11 cellular contexts compared by ENCODE assay signal in genomic region chr1:172545349-172546004, GRCh38. TPM values are rescaled to one million over a fixed set of nuclear protein-coding genes. Genes with fewer than 3 reads are reported as not detected.
DNase-seq lines count a peak whose midpoint lies in the region; ATAC-seq, FAIRE-seq and TF ChIP-seq lines count a peak whose summit lies in the region.
"Had no signal": no experiment of that assay in that cellular context is flagged by ENCODE, and none has a peak within 500 bp of the region (broad histone marks: within the 10 kb centered on the region; RNA-seq: fewer than 3 reads in every experiment).

No MANE protein-coding gene starts in this region.

- peaks cover 38% of the 10 kb centered on the region for H3K4me1 ChIP-seq in DOHH2 (ENCODE audit: control insufficient read depth, low read length)

- H3K36me3 ChIP-seq in DOHH2 (ENCODE audit: control insufficient read depth, low read length), result no peaks in the 10 kb centered on the region
- H3K36me3 ChIP-seq: left ventricle myocardium inferior had no signal

- TF ChIP-seq CTCF in DOHH2 (IDR thresholded peaks at IDR 0.05; ENCODE audit: low read depth, low read length, poor library complexity, severe bottlenecking), result no peak
- TF ChIP-seq CTCF in Calu3 (IDR thresholded peaks at IDR 0.05; ENCODE audit: unreplicated experiment), result no peak

- no peak overlapping the region for H3K4me3 Mint-ChIP-seq in Calu3 (ENCODE audit: low read depth, unreplicated experiment)
- H3K4me3 Mint-ChIP-seq: central memory CD8-positive, alpha-beta T cell had no signal

- H3K9me3 Mint-ChIP-seq in Calu3 (ENCODE audit: low read depth, unreplicated experiment), result no peaks in the 10 kb centered on the region
- H3K9me3 Mint-ChIP-seq: central memory CD8-positive, alpha-beta T cell had no signal

- CTCF ChIA-PET in Calu3 (lab: Charles Lee), result interaction anchor here (1.0 kb wide), 1 partner anchor 10 kb away, joined by 3 read pairs; no protein-coding TSS in a partner anchor

- DNase-seq in Kasumi-1 (lab: John Stamatoyannopoulos, UW) (peak; percentile 15 to 49), NCI-H2196 (lab: John Stamatoyannopoulos, UW; ENCODE audit: unreplicated experiment) (no peak), AML-193 (lab: John Stamatoyannopoulos, UW) (no peak), Calu3 (no peak), HTR-8/SVneo (ENCODE audit: insufficient read length, low spot score) (no peak)
- DNase-seq: left ventricle myocardium inferior, T-helper 1 cell had no signal

- no peaks in the 10 kb centered on the region for H3K27me3 Mint-ChIP-seq in Calu3 (ENCODE audit: unreplicated experiment)
- H3K27me3 Mint-ChIP-seq: central memory CD8-positive, alpha-beta T cell had no signal

- H3K27ac ChIP-seq in DOHH2 (ENCODE audit: low read depth, low read length), result peak overlapping the region; percentile 9
- H3K27ac ChIP-seq: left ventricle myocardium inferior had no signal

- peaks cover 5% of the 10 kb centered on the region for H3K36me3 Mint-ChIP-seq in Calu3 (ENCODE audit: insufficient read depth, unreplicated experiment)

- H3F3A ChIP-seq in DOHH2 (ENCODE audit: control insufficient read depth, insufficient read depth), result 0 out of 2 replicates have a peak, but pooled peaks cover 4% of the 10 kb centered on the region

- H4K20me1 ChIP-seq in DOHH2 (ENCODE audit: control insufficient read depth, insufficient read depth, low read depth, low read length), result peaks cover 13% of the 10 kb centered on the region

- H3K9me2 ChIP-seq in DOHH2 (replicated peaks; ENCODE audit: control insufficient read depth, low read length), result no peaks in the 10 kb centered on the region

- FAIRE-seq in HTR-8/SVneo (lab: Jason Lieb, UNC), result no peak

- peaks cover 59% of the 10 kb centered on the region for H3K4me1 Mint-ChIP-seq in Calu3 (ENCODE audit: low read depth, unreplicated experiment)

- H3K4me2 ChIP-seq in DOHH2 (ENCODE audit: low read length), result peak overlapping the region; percentile 51

- H3K27ac Mint-ChIP-seq in Calu3 (ENCODE audit: unreplicated experiment), result no peak overlapping the region

- intact Hi-C loops in Calu3 (cut with micrococcal nuclease; ENCODE audit: unreplicated experiment), result no loop called here

- no TSS peak for BruUV-seq in Calu3 (replicated peaks; lab: Mats Ljungman, UMichigan)

- ATAC-seq in GM19025 (IDR thresholded peaks at IDR 0.05; ENCODE audit: low read depth, unreplicated experiment), result peak; percentile 58
- peak; percentile 79 for ATAC-seq in HG02759 (IDR thresholded peaks at IDR 0.05; ENCODE audit: unreplicated experiment)

- peak overlapping the region; percentile 38 for H3K4me3 ChIP-seq in DOHH2 (ENCODE audit: low read length)
- H3K4me3 ChIP-seq: left ventricle myocardium inferior had no signal

- no peaks in the 10 kb centered on the region for H3K27me3 ChIP-seq in DOHH2 (ENCODE audit: control insufficient read depth, low read length)

- no peaks in the 10 kb centered on the region for H3K9me3 ChIP-seq in DOHH2 (ENCODE audit: control insufficient read depth, insufficient read depth, low read length)
- H3K9me3 ChIP-seq: left ventricle myocardium inferior had no signal

- peaks cover 99% of the 10 kb centered on the region for H3K79me2 ChIP-seq in DOHH2 (ENCODE audit: control insufficient read depth, low read length)

RNA-seq across cellular contexts. Expression of gene SUCO, which starts 12.5 kb away (rescaled TPM):
- total RNA-seq in Calu3 (2022), result 65.3 and 84.6 TPM in 2 replicates

Comparison
In these comparisons a context has a peak if more than half of its experiments do, and no peak if none do; other contexts are left out.
1. DNase-seq: peak in Kasumi-1 (2 of 2); none in NCI-H2196 (single experiment), AML-193 (0 of 2), Calu3 (single experiment) and HTR-8/SVneo (single experiment).